Comparison of ENCODE assay signal across 19 cellular contexts in genomic region chr6:105779113-105779512, GRCh38.
"Had no signal": no experiment of that assay in that cellular context is flagged by ENCODE, and none has a peak within 500 bp of the region (broad histone marks: within the 10 kb centered on the region; RNA-seq: fewer than 3 reads in every experiment).

No MANE protein-coding gene starts in this region.

- H3K4me1 ChIP-seq: adrenal gland, gastroesophageal sphincter, upper lobe of right lung had no signal

- H3K27me3 ChIP-seq: adrenal gland, gastroesophageal sphincter, heart left ventricle, left lung, upper lobe of right lung had no signal

- ATAC-seq: activated naive CD4-positive, alpha-beta T cell treated with anti-CD3 and anti-CD28 coated beads, Interleukin-2, amount 50 U/mL, for 72 hours; activated T-cell treated with anti-CD3 and anti-CD28 coated beads, Interleukin-2, amount 50 U/mL, for 72 hours; gastroesophageal sphincter; heart left ventricle; left lung; upper lobe of right lung had no signal

- H3K4me3 ChIP-seq: adrenal gland, gastroesophageal sphincter, heart left ventricle, left lung, upper lobe of right lung had no signal

- DNase-seq: activated CD4-positive, alpha-beta T cell treated with anti-CD3 and anti-CD28 coated beads, Interleukin-2, amount 50 U/mL, for 1 hour; activated CD4-positive, CD25-positive, alpha-beta regulatory T cell treated with anti-CD3 and anti-CD28 coated beads, Interleukin-2, amount 50 U/mL, for 72 hours; activated CD8-positive, alpha-beta memory T cell treated with anti-CD3 and anti-CD28 coated beads for 24 hours; activated CD8-positive, alpha-beta memory T cell treated with anti-CD3 and anti-CD28 coated beads, Interleukin-2, amount 50 U/mL, for 48 hours; activated effector memory CD4-positive, alpha-beta T cell treated with anti-CD3 and anti-CD28 coated beads, Interleukin-2, amount 50 U/mL, for 16 hours; activated T-cell treated with anti-CD3 and anti-CD28 coated beads, Interleukin-2, amount 50 U/mL, for 72 hours; adrenal gland; effector CD4-positive, alpha-beta T cell; heart left ventricle; left lung; stimulated activated CD4-positive, alpha-beta T cell treated with anti-CD3 and anti-CD28 coated beads, Interleukin-12 subunit alpha, Interleukin-12 subunit beta, amount 100 ng/mL, for 4 hours; stimulated activated CD4-positive, alpha-beta T cell treated with anti-CD3 and anti-CD28 coated beads, Interleukin-1b, Interleukin-23, amount 100 ng/mL, for 48 hours; stimulated activated CD8-positive, alpha-beta memory T cell treated with anti-CD3 and anti-CD28 coated beads, Interleukin-4, amount 100 ng/mL, for 48 hours; stimulated activated naive CD4-positive, alpha-beta T cell; T-helper 2 cell; upper lobe of right lung had no signal

- H3K36me3 ChIP-seq: adrenal gland, gastroesophageal sphincter, heart left ventricle, left lung, upper lobe of right lung had no signal

- H3K27ac ChIP-seq: adrenal gland, gastroesophageal sphincter, heart left ventricle, left lung, upper lobe of right lung, VCaP had no signal
